Comparison of ENCODE assay signal across 8 cellular contexts in genomic region chr7:149771696-149772235, GRCh38. TPM values are rescaled to one million over a fixed set of nuclear protein-coding genes. Genes with fewer than 3 reads are reported as not detected.
DNase-seq lines count a peak whose midpoint lies in the region; ATAC-seq lines count a peak whose summit lies in the region.

No MANE protein-coding gene starts in this region.

- ATAC-seq in GM18873 (IDR thresholded peaks at IDR 0.05; ENCODE audit: low FRiP score, unreplicated experiment) (peak; percentile 60), HG03108 (IDR thresholded peaks at IDR 0.05; ENCODE audit: unreplicated experiment) (peak; percentile 92), left colon (peak; percentile 94)

- peak; percentile 96 for DNase-seq in AG08395 (ENCODE audit: low spot score)
- DNase-seq in NCI-H2227 treated with DMSO at 0.1 percent for 48 hours (lab: John Stamatoyannopoulos, UW), result peak; percentile 77
- peak; percentile 89 for DNase-seq in activated CD4-positive, CD25-positive, alpha-beta regulatory T cell treated with anti-CD3 and anti-CD28 coated beads, Interleukin-2, amount 50 U/mL, for 72 hours
- peak; percentile 97 for DNase-seq in cerebellum (ENCODE audit: low spot score)
- DNase-seq in left colon, result peak; percentile 89 to 90
- peak; percentile 69 to 80 for DNase-seq in stimulated activated CD4-positive, alpha-beta T cell treated with anti-CD3 and anti-CD28 coated beads, Interleukin-1b, Interleukin-23, amount 100 ng/mL, for 1 hour (ENCODE audit: low read depth in 2 of 2)

- intact Hi-C loops in left colon (cut with DNase I, micrococcal nuclease), result no loop called here

RNA-seq across cellular contexts. Expression of gene ZNF467, which starts 1.6 kb away (rescaled TPM):
- 3.2 TPM for total RNA-seq in cerebellum
- 1 to 10 TPM; 1.5 to 6.0 TPM for total RNA-seq in left colon

Comparison
In these comparisons a context has a peak if more than half of its experiments do, and no peak if none do; other contexts are left out.
1. Peak in every context shown above with its lines: DNase-seq and ATAC-seq.